ENCODE assay signal across 20 cellular contexts in the genomic region with DNA sequence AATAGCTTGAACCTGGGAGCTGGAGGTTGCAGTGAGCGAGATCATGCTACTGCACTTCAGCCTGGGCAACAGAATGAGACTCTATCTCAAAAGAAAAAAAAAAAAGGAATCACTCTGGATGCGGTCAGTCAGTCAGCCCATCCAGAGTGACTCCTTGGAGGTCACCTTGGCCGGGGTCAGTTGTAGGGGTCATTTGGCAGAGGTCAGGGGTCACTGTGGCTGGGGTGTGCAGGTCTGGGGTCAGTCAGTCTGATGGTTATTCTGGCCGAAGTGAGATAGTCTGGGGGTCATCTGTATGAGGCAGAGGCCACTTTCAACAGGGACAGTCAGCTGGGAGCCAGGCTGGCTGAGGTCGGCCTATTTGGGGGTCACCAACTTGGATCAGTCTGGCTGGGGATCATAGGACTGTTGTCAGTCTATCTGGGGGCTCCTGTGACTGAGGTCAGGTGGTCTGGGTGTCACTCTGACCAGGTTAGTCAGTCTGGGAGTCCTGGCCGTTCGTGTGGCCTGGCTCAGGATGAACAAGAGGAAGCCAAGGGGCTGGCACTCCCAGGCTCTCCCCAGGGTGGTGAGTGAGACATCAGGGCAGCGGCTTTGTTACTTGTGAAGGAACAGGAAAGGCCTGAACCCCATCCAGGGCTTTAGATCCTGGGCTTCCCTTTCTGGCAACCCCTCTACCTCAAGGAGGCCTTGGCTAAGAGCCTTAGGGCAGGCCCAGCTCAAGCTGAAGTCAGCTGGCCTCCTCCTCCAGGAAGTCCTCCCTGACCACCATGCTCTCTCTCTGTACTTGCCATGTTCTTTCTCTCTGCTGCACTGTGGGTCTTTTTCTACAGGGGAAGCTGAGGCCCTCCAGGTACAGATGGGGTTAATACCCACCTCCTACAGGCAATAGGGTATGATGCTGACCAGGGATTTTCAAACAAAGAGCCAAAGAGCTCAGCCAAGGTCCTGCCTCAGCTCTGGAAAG. TPM values are rescaled to one million over a fixed set of nuclear protein-coding genes. Genes with fewer than 3 reads are reported as not detected.
DNase-seq lines count a peak whose midpoint lies in the region; ATAC-seq and TF ChIP-seq lines count a peak whose summit lies in the region.
"Had no signal": no experiment of that assay in that cellular context is flagged by ENCODE, and none has a peak within 500 bp of the region (broad histone marks: within the 10 kb centered on the region; RNA-seq: fewer than 3 reads in every experiment).

No MANE protein-coding gene starts in this region.

- no peaks in the 10 kb centered on the region; the same call in 2 of the 3 replicates for H3K9me3 Mint-ChIP-seq in GM23338
- no peaks in the 10 kb centered on the region for H3K9me3 Mint-ChIP-seq in activated naive CD4-positive, alpha-beta T cell treated with anti-CD3 and anti-CD28 coated beads, Interleukin-2, amount 10 ng/mL, durations not matched to agents 7 days and 5 days

- no peak overlapping the region for H3K23ac ChIP-seq in mesenchymal stem cell (ENCODE audit: low read length in 2 of 2)

- no peak overlapping the region for H3K18ac ChIP-seq in mesenchymal stem cell (ENCODE audit: low read depth in 1 of 2, low read length in 2 of 2)

- no peak for ATAC-seq in GM23338
- ATAC-seq in GM18519 (IDR thresholded peaks at IDR 0.05; ENCODE audit: low FRiP score, unreplicated experiment): no peak
- ATAC-seq in sciatic nerve: no peak

- no peak overlapping the region for H3K4me2 ChIP-seq in GM23338
- no peak overlapping the region for H3K4me2 ChIP-seq in mesenchymal stem cell (ENCODE audit: low read length, poor library complexity, severe bottlenecking)
- H3K4me2 ChIP-seq: SK-N-SH had no signal

- H3K4ac ChIP-seq in mesenchymal stem cell (ENCODE audit: low read depth in 1 of 2, low read length in 2 of 2): no peak overlapping the region

- no peak overlapping the region for H3K14ac ChIP-seq in mesenchymal stem cell (ENCODE audit: low read length in 2 of 2)

- no peaks in the 10 kb centered on the region for H3F3A ChIP-seq in GM23338 (replicated peaks; ENCODE audit: low read depth)

- H3K9me3 ChIP-seq in mesenchymal stem cell (ENCODE audit: control insufficient read depth, low read length): no peaks in the 10 kb centered on the region
- H3K9me3 ChIP-seq: SK-N-SH had no signal

- intact Hi-C loops in posterior vena cava (cut with DNase I): no loop called here
- intact Hi-C loops in sciatic nerve (cut with DNase I): loop anchor here (2.0 kb wide), 1 partner anchor 43 kb away; no protein-coding TSS in a partner anchor

- peak overlapping the region; percentile 22 for H4K91ac ChIP-seq in mesenchymal stem cell (ENCODE audit: low read length)

- no peak overlapping the region for H2BK15ac ChIP-seq in mesenchymal stem cell (ENCODE audit: low read depth, poor library complexity, severe bottlenecking)

- H3K27ac ChIP-seq in GM23338 (ENCODE audit: low read depth) (no peak overlapping the region), mesenchymal stem cell (ENCODE audit: low read length, poor library complexity, severe bottlenecking) (no peak overlapping the region)
- H3K27ac ChIP-seq: GM23248 had no signal

- 83% methylated on average over 8 of the region's 8 CpGs for WGBS in mesenchymal stem cell

- no peak overlapping the region for H2AK5ac ChIP-seq in mesenchymal stem cell (ENCODE audit: low read length, severe bottlenecking)

- no peak overlapping the region for H2BK5ac ChIP-seq in mesenchymal stem cell (ENCODE audit: low read depth, low read length, poor library complexity, severe bottlenecking)

- H3K36me3 Mint-ChIP-seq in GM23338 (ENCODE audit: low read depth): no peaks in the 10 kb centered on the region; the same call in 2 of the 3 replicates
- H3K36me3 Mint-ChIP-seq in activated naive CD4-positive, alpha-beta T cell treated with anti-CD3 and anti-CD28 coated beads, Interleukin-2, amount 10 ng/mL, durations not matched to agents 7 days and 5 days: no peaks in the 10 kb centered on the region

- H3K9me2 ChIP-seq in GM23338 (ENCODE audit: insufficient read depth): no peaks in the 10 kb centered on the region
- H3K9me2 ChIP-seq: SK-N-SH had no signal

- H3K4me1 ChIP-seq in GM23338 (ENCODE audit: insufficient read depth) (peaks cover 39% of the 10 kb centered on the region), mesenchymal stem cell (ENCODE audit: control insufficient read depth, insufficient read depth, low read depth, low read length) (peaks cover 16% of the 10 kb centered on the region)

- H3K36me3 ChIP-seq in GM23338 (ENCODE audit: insufficient read depth) (no peaks in the 10 kb centered on the region), mesenchymal stem cell (ENCODE audit: control insufficient read depth in 1 of 2, insufficient read depth in 2 of 2, low read depth in 1 of 2, low read length in 2 of 2) (peaks cover 0 to 4% of the 10 kb centered on the region in 2 experiments)

- no peaks in the 10 kb centered on the region for H4K20me1 ChIP-seq in GM23338 (replicated peaks; ENCODE audit: insufficient read depth)

- no peak for DNase-seq in GM23338 (ENCODE audit: low spot score)
- peak; percentile 30 for DNase-seq in M059J (ENCODE audit: low read depth)
- DNase-seq in mesenchymal stem cell: no peak
- peak; percentile 78 for DNase-seq in posterior vena cava (ENCODE audit: low spot score)
- DNase-seq in NCI-H2227 (lab: John Stamatoyannopoulos, UW; ENCODE audit: unreplicated experiment): no peak
- no peak for DNase-seq in activated naive CD4-positive, alpha-beta T cell treated with anti-CD3 and anti-CD28 coated beads, Interleukin-2, amount 10 ng/mL, durations not matched to agents 7 days and 5 days
- no peak for DNase-seq in sciatic nerve (ENCODE audit: low spot score)
- DNase-seq: ACHN, C1 segment of cervical spinal cord, DND-41, GM23248, Karpas-422, NCI-H1105, NCI-H2081, NCI-H2171 treated with DMSO at 0.1 percent for 48 hours, NCI-H510A, NCI-H748 treated with DMSO at 0.1 percent for 48 hours, SHP77, SK-N-SH had no signal

- H3K4me1 Mint-ChIP-seq in GM23338: peaks cover 53% of the 10 kb centered on the region
- H3K4me1 Mint-ChIP-seq in activated naive CD4-positive, alpha-beta T cell treated with anti-CD3 and anti-CD28 coated beads, Interleukin-2, amount 10 ng/mL, durations not matched to agents 7 days and 5 days: peaks cover 3% of the 10 kb centered on the region

- TF ChIP-seq CTCF in GM23338 (conservative IDR thresholded peaks at IDR 0.05; ENCODE audit: low read depth in 2 of 2): no peak

- H3K27ac Mint-ChIP-seq in GM23338: peak overlapping the region; percentile 43; the same call in 1 of the 2 replicates
- H3K27ac Mint-ChIP-seq in activated naive CD4-positive, alpha-beta T cell treated with anti-CD3 and anti-CD28 coated beads, Interleukin-2, amount 10 ng/mL, durations not matched to agents 7 days and 5 days: no peak overlapping the region

- no peak overlapping the region for H3K9ac ChIP-seq in mesenchymal stem cell (ENCODE audit: low read length)
- H3K9ac ChIP-seq: GM23248, SK-N-SH had no signal

- no peak overlapping the region for H2BK120ac ChIP-seq in mesenchymal stem cell (ENCODE audit: low read depth, low read length)

- H3K27me3 ChIP-seq in GM23338 (ENCODE audit: insufficient read depth) (no peaks in the 10 kb centered on the region), mesenchymal stem cell (ENCODE audit: control insufficient read depth in 1 of 2, insufficient read depth in 1 of 2, low read length in 2 of 2) (no peaks in the 10 kb centered on the region)

- H3K4me3 Mint-ChIP-seq in GM23338: no peak overlapping the region
- no peak overlapping the region for H3K4me3 Mint-ChIP-seq in activated naive CD4-positive, alpha-beta T cell treated with anti-CD3 and anti-CD28 coated beads, Interleukin-2, amount 10 ng/mL, durations not matched to agents 7 days and 5 days

- no peaks in the 10 kb centered on the region for H3K79me2 ChIP-seq in GM23338 (replicated peaks; ENCODE audit: insufficient read depth)

- H2BK12ac ChIP-seq in mesenchymal stem cell (ENCODE audit: low read length in 2 of 2): no peak overlapping the region

- peaks cover 29% of the 10 kb centered on the region for H3K27me3 Mint-ChIP-seq in GM23338 (ENCODE audit: insufficient read depth, low read depth, poor library complexity)
- H3K27me3 Mint-ChIP-seq in activated naive CD4-positive, alpha-beta T cell treated with anti-CD3 and anti-CD28 coated beads, Interleukin-2, amount 10 ng/mL, durations not matched to agents 7 days and 5 days: peaks cover 28% of the 10 kb centered on the region

- no peak overlapping the region for H4K8ac ChIP-seq in mesenchymal stem cell (ENCODE audit: low read length)

- CTCF ChIA-PET in activated naive CD4-positive, alpha-beta T cell treated with anti-CD3 and anti-CD28 coated beads, Interleukin-2, amount 10 ng/mL, durations not matched to agents 7 days and 5 days (lab: Charles Lee): no interaction called here

- H2AFZ ChIP-seq in GM23338 (no peak overlapping the region), mesenchymal stem cell (ENCODE audit: low read depth, low read length) (no peak overlapping the region)
- H2AFZ ChIP-seq: GM23248 had no signal

- H3K4me3 ChIP-seq in GM23338: no peak overlapping the region
- H3K4me3 ChIP-seq in mesenchymal stem cell (ENCODE audit: insufficient read depth in 1 of 2, low read depth in 1 of 2, low read length in 2 of 2): no peak overlapping the region
- H3K4me3 ChIP-seq: GM23248 had no signal

- H3K79me1 ChIP-seq in mesenchymal stem cell (replicated peaks; ENCODE audit: low read length, poor library complexity, severe bottlenecking): peaks cover 19% of the 10 kb centered on the region

TF ChIP-seq in GM23338, 12 proteins besides CTCF, POLR2A, EP300 and RAD21 (continues in another document):
- TF ChIP-seq EZH2phosphoT487 (IDR thresholded peaks at IDR 0.05; ENCODE audit: unreplicated experiment) (no peak), ZNF114 (CRISPR knock-in tag; IDR thresholded peaks at IDR 0.05) (no peak), EZH2 (IDR thresholded peaks at IDR 0.05; ENCODE audit: low read depth, unreplicated experiment) (no peak), POLR2AphosphoS5 (IDR thresholded peaks at IDR 0.05; ENCODE audit: low read depth) (no peak), JUNB (IDR thresholded peaks at IDR 0.05; ENCODE audit: unreplicated experiment) (no peak), ZNF331 (CRISPR knock-in tag; IDR thresholded peaks at IDR 0.05; ENCODE audit: low read depth) (no peak)

RNA-seq across cellular contexts. Expression of a gene that starts 15.1 kb away (rescaled TPM):
- 69.6 and 105 TPM in 2 replicates for total RNA-seq in GM23338 (2014; rRNA removed; shearing (Covaris generic))
- polyA plus RNA-seq in GM23338 (2016; fragmentation: Nextera tagmentation; extraction: Ambion mirVana): 7.9 and 8.0 TPM in 2 replicates
- 3.3 and 3.4 TPM in 2 replicates for total RNA-seq in M059J (2014; rRNA removed; shearing (Covaris generic))
- 10.1 TPM for polyA plus RNA-seq in mesenchymal stem cell (2013, experiment 1 of 2)
- 9.8 TPM for polyA plus RNA-seq in mesenchymal stem cell (2013, experiment 2 of 2)
- 10 to 100 TPM; 12.3 to 16.5 TPM for total RNA-seq in posterior vena cava
- 83.9 TPM for total RNA-seq in sciatic nerve

RNA-seq across cellular contexts. Expression of a gene that starts 20.7 kb away (rescaled TPM):
- 14.3 and 25.7 TPM in 2 replicates for total RNA-seq in GM23338 (2014; rRNA removed; shearing (Covaris generic))
- 29.4 and 32.3 TPM in 2 replicates for polyA plus RNA-seq in GM23338 (2016; fragmentation: Nextera tagmentation; extraction: Ambion mirVana)
- 13.8 and 14.3 TPM in 2 replicates for total RNA-seq in M059J (2014; rRNA removed; shearing (Covaris generic))
- polyA plus RNA-seq in mesenchymal stem cell (2013, experiment 1 of 2): 17.2 TPM
- polyA plus RNA-seq in mesenchymal stem cell (2013, experiment 2 of 2): 18.3 TPM
- total RNA-seq in posterior vena cava (10 to 100 TPM; 13.9 to 20.0 TPM), sciatic nerve (22.6 TPM)

Comparison
In these comparisons a context has a peak if more than half of its experiments do, and no peak if none do; other contexts are left out.
1. DNase-seq: peak in M059J (single experiment) and posterior vena cava (single experiment); none in GM23338 (single experiment), mesenchymal stem cell (single experiment), NCI-H2227 (single experiment), activated naive CD4-positive, alpha-beta T cell treated with anti-CD3 and anti-CD28 coated beads, Interleukin-2, amount 10 ng/mL, durations not matched to agents 7 days and 5 days (single experiment) and sciatic nerve (single experiment).